In the genomic region with DNA sequence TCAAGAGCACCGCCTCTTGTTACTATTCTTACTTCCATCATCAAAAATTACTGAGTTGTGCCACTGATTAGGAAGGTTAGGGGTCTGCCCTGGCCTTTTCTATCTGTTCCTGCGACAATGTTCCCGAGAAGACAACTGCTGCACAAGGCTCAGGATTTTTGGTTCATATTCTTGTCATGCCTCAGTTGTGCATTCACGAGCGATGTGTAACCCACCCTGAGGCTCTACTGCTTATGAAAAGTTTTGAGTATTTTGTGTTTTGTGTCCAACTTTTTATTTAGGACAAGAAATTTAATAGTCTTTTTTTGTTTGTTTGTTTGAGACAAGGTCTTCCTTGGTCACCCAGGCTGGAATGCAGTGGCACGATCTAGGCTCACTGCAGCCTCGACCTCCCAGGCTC, we compare ENCODE assay signal across 1 cellular context.
TF ChIP-seq lines count a peak whose summit lies in the region.

No MANE protein-coding gene starts in this region.

TF ChIP-seq in HCT116, 20 proteins besides CTCF, POLR2A, EP300 and RAD21 (continued from another document):
- TF ChIP-seq, protein P1, sequence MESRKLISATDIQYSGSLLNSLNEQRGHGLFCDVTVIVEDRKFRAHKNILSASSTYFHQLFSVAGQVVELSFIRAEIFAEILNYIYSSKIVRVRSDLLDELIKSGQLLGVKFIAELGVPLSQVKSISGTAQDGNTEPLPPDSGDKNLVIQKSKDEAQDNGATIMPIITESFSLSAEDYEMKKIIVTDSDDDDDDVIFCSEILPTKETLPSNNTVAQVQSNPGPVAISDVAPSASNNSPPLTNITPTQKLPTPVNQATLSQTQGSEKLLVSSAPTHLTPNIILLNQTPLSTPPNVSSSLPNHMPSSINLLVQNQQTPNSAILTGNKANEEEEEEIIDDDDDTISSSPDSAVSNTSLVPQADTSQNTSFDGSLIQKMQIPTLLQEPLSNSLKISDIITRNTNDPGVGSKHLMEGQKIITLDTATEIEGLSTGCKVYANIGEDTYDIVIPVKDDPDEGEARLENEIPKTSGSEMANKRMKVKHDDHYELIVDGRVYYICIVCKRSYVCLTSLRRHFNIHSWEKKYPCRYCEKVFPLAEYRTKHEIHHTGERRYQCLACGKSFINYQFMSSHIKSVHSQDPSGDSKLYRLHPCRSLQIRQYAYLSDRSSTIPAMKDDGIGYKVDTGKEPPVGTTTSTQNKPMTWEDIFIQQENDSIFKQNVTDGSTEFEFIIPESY (IDR thresholded peaks at IDR 0.05; ENCODE audit: extremely low read depth, insufficient replicate concordance, low read length) = no peak
- no peak for TF ChIP-seq YY1 (IDR thresholded peaks at IDR 0.05; ENCODE audit: extremely low read depth, insufficient replicate concordance, low read depth, low read length)
- TF ChIP-seq, protein P2, sequence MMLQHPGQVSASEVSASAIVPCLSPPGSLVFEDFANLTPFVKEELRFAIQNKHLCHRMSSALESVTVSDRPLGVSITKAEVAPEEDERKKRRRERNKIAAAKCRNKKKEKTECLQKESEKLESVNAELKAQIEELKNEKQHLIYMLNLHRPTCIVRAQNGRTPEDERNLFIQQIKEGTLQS (IDR thresholded peaks at IDR 0.05) = no peak
